Comparison of ENCODE assay signal across 8 cellular contexts in the genomic region with DNA sequence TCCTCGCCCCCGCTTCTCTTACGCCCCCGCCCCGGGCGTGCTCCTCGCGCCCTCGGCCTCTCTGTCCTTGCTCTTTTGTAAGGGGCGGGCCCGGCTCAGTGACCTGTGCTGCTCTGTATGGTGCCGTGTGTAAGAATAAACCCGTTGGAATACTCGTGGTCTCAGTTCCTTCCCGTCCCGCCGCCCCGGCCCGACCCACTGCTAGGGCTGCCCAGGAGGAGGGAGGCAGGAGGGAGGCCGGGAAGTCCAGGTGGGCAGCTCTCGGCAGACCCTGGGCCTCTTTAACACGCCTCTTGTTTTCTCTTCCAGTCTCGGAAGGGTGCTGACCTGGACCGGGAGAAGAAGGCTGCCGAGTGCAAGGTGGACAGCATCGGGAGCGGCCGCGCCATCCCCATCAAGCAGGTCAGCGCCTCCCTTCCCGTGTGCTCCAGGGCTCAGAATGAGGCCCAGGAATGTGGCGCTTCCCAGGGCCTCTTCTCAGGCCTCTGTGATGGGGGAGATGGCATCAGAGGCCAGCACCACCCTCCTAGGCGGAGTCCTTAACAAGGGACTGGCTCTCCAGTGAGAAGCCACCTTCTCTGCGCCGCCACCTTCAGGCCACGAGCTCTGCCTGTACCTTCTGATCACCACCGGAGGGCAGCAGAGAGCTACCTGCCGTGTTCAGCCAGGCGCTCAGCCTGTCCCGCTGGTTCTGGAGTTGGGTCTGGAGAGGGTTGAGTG. TPM values are rescaled to one million over a fixed set of nuclear protein-coding genes. Genes with fewer than 3 reads are reported as not detected.
DNase-seq lines count a peak whose midpoint lies in the region; ATAC-seq and TF ChIP-seq lines count a peak whose summit lies in the region.

No MANE protein-coding gene starts in this region.

- H3K4me1 ChIP-seq in adipocyte (ENCODE audit: control insufficient read depth, insufficient read depth, low read length): peaks cover 7% of the 10 kb centered on the region
- peaks cover 3 to 28% (median 15%) of the 10 kb centered on the region in 9 donors for H3K4me1 ChIP-seq in heart right ventricle

- no peak overlapping the region for H3K9ac ChIP-seq in adipocyte (ENCODE audit: low read length)

- ATAC-seq in HG02610 (IDR thresholded peaks at IDR 0.05; ENCODE audit: unreplicated experiment): peak; percentile 70
- peak; percentile 65 to 87 (median 76) for ATAC-seq in heart right ventricle
- ATAC-seq in GM21447 (IDR thresholded peaks at IDR 0.05; ENCODE audit: unreplicated experiment): no peak

- no peak overlapping the region for H3K4me3 ChIP-seq in adipocyte (ENCODE audit: low read length)
- no peak overlapping the region for H3K4me3 ChIP-seq in heart right ventricle
- no peak overlapping the region for H3K4me3 ChIP-seq in retinal pigment epithelial cell (ENCODE audit: low read length)

- intact Hi-C loops in heart right ventricle (cut with DNase I): loop anchor here (1.0 to 10.0 kb wide), 11 partner anchors 49 to 181 kb away; a partner anchor contains a TSS

- DNase-seq in GM10266 (ENCODE audit: extremely low spot score) (peak; percentile 99), NCI-H1105 (lab: John Stamatoyannopoulos, UW) (peak; percentile 61), SW480 (ENCODE audit: low spot score) (peak; percentile 69), adipocyte (ENCODE audit: low read depth) (peak; percentile 90), heart right ventricle (peak; percentile 81 to 88), retinal pigment epithelial cell (ENCODE audit: low read depth) (peak; percentile 33)

- TF ChIP-seq CTCF in GM10266 (IDR thresholded peaks at IDR 0.05; ENCODE audit: control insufficient read depth, insufficient read depth, low read depth, missing control alignments): peak; percentile 97
- peak; percentile 91 to 99 (median 98) for TF ChIP-seq CTCF in heart right ventricle (IDR thresholded peaks at IDR 0.05)
- TF ChIP-seq CTCF in retinal pigment epithelial cell (conservative IDR thresholded peaks at IDR 0.05; ENCODE audit: low read depth, low read length): peak; percentile 99

- no peak overlapping the region for H3K27ac ChIP-seq in heart right ventricle

- H3K36me3 ChIP-seq in adipocyte (ENCODE audit: control insufficient read depth, insufficient read depth, low read length, severe bottlenecking): peaks cover 65% of the 10 kb centered on the region
- peaks cover 0 to 72% (median 30%) of the 10 kb centered on the region in 9 donors for H3K36me3 ChIP-seq in heart right ventricle

- WGBS in heart right ventricle, 2 donors: 69 to 72% methylated on average over 40 of the region's 40 CpGs

- H3K9me3 ChIP-seq in adipocyte (ENCODE audit: control insufficient read depth, low read length): no peaks in the 10 kb centered on the region
- H3K9me3 ChIP-seq in heart right ventricle: no peaks in the 10 kb centered on the region

- H3K27me3 ChIP-seq in adipocyte (replicated peaks; ENCODE audit: control insufficient read depth, insufficient read depth, low read length): no peaks in the 10 kb centered on the region
- no peaks in the 10 kb centered on the region for H3K27me3 ChIP-seq in heart right ventricle

RNA-seq across cellular contexts. Expression of a gene that starts 37.4 kb away (rescaled TPM):
- 10 to 100 TPM; 40.5 to 93.4 (median 50.3) TPM for total RNA-seq in heart right ventricle
- 10 to 100 TPM; 40.2 to 67.5 TPM for polyA plus RNA-seq in heart right ventricle

RNA-seq across cellular contexts. Expression of a gene that starts 40.4 kb away (rescaled TPM):
- total RNA-seq in heart right ventricle: 10 to 100 TPM; 18.5 to 40.3 (median 23.4) TPM
- 10 to 100 TPM; 79.4 to 88.2 TPM for polyA plus RNA-seq in heart right ventricle

RNA-seq across cellular contexts. Expression of a gene that starts 43.0 kb away (rescaled TPM):
- 100 to 1,000 TPM in 1 of 10 donors, 10 to 100 TPM in 9; 65.0 to 107 (median 75.6) TPM for total RNA-seq in heart right ventricle
- 100 to 1,000 TPM in 1 of 2 donors, 10 to 100 TPM in 1; 82.7 to 246 TPM for polyA plus RNA-seq in heart right ventricle

RNA-seq across cellular contexts. Expression of a gene that starts 43.8 kb away (rescaled TPM):
- total RNA-seq in heart right ventricle: 1 to 10 TPM in 2 of 10 donors, under 1 TPM in 5, not detected in 3; 0.30 to 2.0 (median 0.93) TPM
- polyA plus RNA-seq in heart right ventricle: 1 to 10 TPM in 1 of 2 donors, under 1 TPM in 1; 0.04 to 1.0 TPM

Comparison
In these comparisons a context has a peak if more than half of its experiments do, and no peak if none do; other contexts are left out.
1. DNase-seq: peak in every context shown above with its lines; median percentile 99 in GM10266; 90 in adipocyte; 84 in heart right ventricle; 69 in SW480; 61 in NCI-H1105; 33 in retinal pigment epithelial cell.